8 cellular contexts compared by ENCODE assay signal in the genomic region with DNA sequence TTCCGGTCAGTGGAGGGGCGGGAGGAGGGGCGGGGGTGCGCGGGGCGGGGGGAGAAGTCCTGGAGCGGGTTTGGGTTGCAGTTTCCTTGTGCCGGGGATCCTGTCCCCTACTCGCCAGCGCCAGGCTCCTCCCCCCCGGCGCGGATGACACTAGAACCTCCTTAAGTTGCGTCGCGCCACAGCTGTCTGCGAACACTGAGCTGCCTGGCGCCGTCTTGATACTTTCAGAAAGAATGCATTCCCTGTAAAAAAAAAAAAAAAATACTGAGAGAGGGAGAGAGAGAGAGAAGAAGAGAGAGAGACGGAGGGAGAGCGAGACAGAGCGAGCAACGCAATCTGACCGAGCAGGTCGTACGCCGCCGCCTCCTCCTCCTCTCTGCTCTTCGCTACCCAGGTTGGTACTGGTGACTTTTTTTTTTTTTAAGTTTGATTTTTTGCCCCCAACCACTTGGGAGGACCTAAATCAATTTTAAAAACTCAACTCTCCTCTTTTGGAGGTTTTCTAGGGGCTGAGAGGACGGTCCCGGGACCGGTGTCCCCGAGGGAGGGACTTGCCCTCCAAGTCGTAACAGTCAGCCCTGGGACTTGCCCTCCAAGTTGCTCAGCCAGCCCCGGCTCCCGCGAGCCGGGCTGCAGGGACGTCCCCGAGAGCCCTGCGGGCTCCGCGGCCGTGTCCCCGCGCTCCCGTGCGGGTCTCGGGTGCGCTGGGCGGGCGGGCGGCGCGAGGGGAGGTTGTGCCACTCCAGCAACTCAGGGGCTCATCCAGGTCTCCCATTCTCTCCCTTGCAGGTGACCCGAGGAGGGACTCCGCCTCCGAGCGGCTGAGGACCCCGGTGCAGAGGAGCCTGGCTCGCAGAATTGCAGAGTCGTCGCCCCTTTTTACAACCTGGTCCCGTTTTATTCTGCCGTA. TPM values are rescaled to one million over a fixed set of nuclear protein-coding genes. Genes with fewer than 3 reads are reported as not detected.
DNase-seq lines count a peak whose midpoint lies in the region; ATAC-seq lines count a peak whose summit lies in the region.

A gene (plus strand): TSS at position 191 of the 910 bp plus-strand sequence. CDS start 968 bp downstream, outside the sequence.

- peaks cover 46 to 60% (median 53%) of the 10 kb centered on the region in 3 donors for H3K4me1 Mint-ChIP-seq in T-cell
- peaks cover 55% of the 10 kb centered on the region for H3K4me1 Mint-ChIP-seq in activated naive CD8-positive, alpha-beta T cell treated with anti-CD3 and anti-CD28 coated beads, Interleukin-2, amount 50 U/mL, for 24 hours

- peaks cover 11% of the 10 kb centered on the region for H3K36me3 Mint-ChIP-seq in T-cell
- H3K36me3 Mint-ChIP-seq in activated naive CD8-positive, alpha-beta T cell treated with anti-CD3 and anti-CD28 coated beads, Interleukin-2, amount 50 U/mL, for 24 hours (ENCODE audit: low read depth) = peaks cover 30% of the 10 kb centered on the region

- peak; percentile 59 to 85 (median 79) for DNase-seq in T-cell
- peak; percentile 83 for DNase-seq in activated naive CD8-positive, alpha-beta T cell treated with anti-CD3 and anti-CD28 coated beads, Interleukin-2, amount 50 U/mL, for 24 hours
- DNase-seq in stimulated activated CD4-positive, alpha-beta T cell treated with anti-CD3 and anti-CD28 coated beads, Interleukin-1b, Interleukin-23, amount 100 ng/mL, for 48 hours = peak; percentile 82
- DNase-seq in DMS153 (lab: John Stamatoyannopoulos, UW) = no peak
- DNase-seq in NOMO-1 (lab: John Stamatoyannopoulos, UW; ENCODE audit: unreplicated experiment in 2 of 2) = no peak

- peak; percentile 41 for ATAC-seq in GM18498 (IDR thresholded peaks at IDR 0.05; ENCODE audit: unreplicated experiment)
- ATAC-seq in HG02798 (IDR thresholded peaks at IDR 0.05; ENCODE audit: poor library complexity, unreplicated experiment) = peak; percentile 52
- peak; percentile 42 to 67 (median 50) for ATAC-seq in T-cell (replicated peaks in 1 of 4)
- ATAC-seq in activated naive CD8-positive, alpha-beta T cell treated with anti-CD3 and anti-CD28 coated beads, Interleukin-2, amount 50 U/mL, for 24 hours = peak; percentile 51

- CTCF ChIA-PET in T-cell (lab: Charles Lee) = interaction anchor here in 1 of 2 donors (0.6 to 0.8 kb wide), 3 partner anchors 10 to 48 kb away, joined by 3 to 4 read pairs (median 3); no protein-coding TSS in a partner anchor

- no peaks in the 10 kb centered on the region for H3K9me3 ChIP-seq in iPS-18c (ENCODE audit: control insufficient read depth, insufficient read depth, low read length)

- peak within 1 kb of the TSS; percentile 92 to 99 (median 96) for H3K4me3 Mint-ChIP-seq in T-cell
- H3K4me3 Mint-ChIP-seq in activated naive CD8-positive, alpha-beta T cell treated with anti-CD3 and anti-CD28 coated beads, Interleukin-2, amount 50 U/mL, for 24 hours = peak within 1 kb of the TSS; percentile 88

- POLR2A ChIA-PET in T-cell (lab: Charles Lee) = interaction anchor here (0.5 to 1.0 kb wide), 11 partner anchors 37 to 968 kb away, joined by 3 to 11 read pairs (median 5); no protein-coding TSS in a partner anchor

- H3K4me3 ChIP-seq in iPS-18c (ENCODE audit: insufficient read depth, low read depth, low read length) = peak within 1 kb of the TSS; percentile 60

- H3K27me3 Mint-ChIP-seq in T-cell = peaks cover 12 to 18% of the 10 kb centered on the region in 2 donors
- peaks cover 16% of the 10 kb centered on the region for H3K27me3 Mint-ChIP-seq in activated naive CD8-positive, alpha-beta T cell treated with anti-CD3 and anti-CD28 coated beads, Interleukin-2, amount 50 U/mL, for 24 hours

- H3K27ac Mint-ChIP-seq in T-cell = peak within 1 kb of the TSS; percentile 97 to 99
- H3K27ac Mint-ChIP-seq in activated naive CD8-positive, alpha-beta T cell treated with anti-CD3 and anti-CD28 coated beads, Interleukin-2, amount 50 U/mL, for 24 hours = peak within 1 kb of the TSS; percentile 97

- no peaks in the 10 kb centered on the region for H3K9me3 Mint-ChIP-seq in T-cell
- no peaks in the 10 kb centered on the region for H3K9me3 Mint-ChIP-seq in activated naive CD8-positive, alpha-beta T cell treated with anti-CD3 and anti-CD28 coated beads, Interleukin-2, amount 50 U/mL, for 24 hours

RNA-seq across cellular contexts. Expression of the gene that starts here (rescaled TPM):
- total RNA-seq in T-cell = 10 to 100 TPM; 47.2 to 98.1 (median 59.9) TPM

Comparison
In these comparisons a context has a peak if more than half of its experiments do, and no peak if none do; other contexts are left out.
1. DNase-seq: peak in T-cell (34 of 34), activated naive CD8-positive, alpha-beta T cell treated with anti-CD3 and anti-CD28 coated beads, Interleukin-2, amount 50 U/mL, for 24 hours (single experiment) and stimulated activated CD4-positive, alpha-beta T cell treated with anti-CD3 and anti-CD28 coated beads, Interleukin-1b, Interleukin-23, amount 100 ng/mL, for 48 hours (single experiment); none in DMS153 (single experiment) and NOMO-1 (0 of 2).
2. Peak in every context shown above with its lines, with median percentiles within 50 percentile points of each other: ATAC-seq.